Comparison of ENCODE assay signal across 27 cellular contexts in the genomic region with DNA sequence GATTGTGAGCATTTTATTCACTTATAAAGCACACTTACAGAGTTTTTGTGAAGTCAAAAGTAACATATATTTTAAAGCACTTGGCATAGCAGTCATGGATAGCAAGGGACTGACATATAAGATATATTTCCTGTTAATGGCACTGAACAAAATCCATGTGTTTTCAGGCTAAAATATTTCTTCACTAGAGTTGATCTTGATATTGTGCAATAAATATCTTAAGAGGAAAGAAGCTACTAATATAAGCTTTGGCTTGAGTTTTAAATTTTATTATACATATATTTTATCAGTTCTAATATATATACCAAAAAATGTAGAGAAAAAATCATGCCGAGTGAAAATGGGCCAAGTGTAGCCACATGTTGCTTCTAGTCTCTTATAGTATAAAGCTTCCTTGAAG.
"Had no signal": no experiment of that assay in that cellular context is flagged by ENCODE, and none has a peak within 500 bp of the region (broad histone marks: within the 10 kb centered on the region; RNA-seq: fewer than 3 reads in every experiment).

No MANE protein-coding gene starts in this region.

- DNase-seq: colonic mucosa; cortex of kidney; dermis blood vessel endothelial cell; dorsolateral prefrontal cortex; effector CD4-positive, alpha-beta T cell; effector CD8-positive, alpha-beta T cell; effector memory CD4-positive, alpha-beta T cell; effector memory CD8-positive, alpha-beta T cell; endodermal cell; erythroblast; esophagus squamous epithelium; foreskin fibroblast; foreskin keratinocyte; foreskin melanocyte; gastrocnemius medialis; glutamatergic neuron; head of caudate nucleus; heart left ventricle; heart right ventricle had no signal

- H3K9me3 ChIP-seq: colonic mucosa, esophagus muscularis mucosa, esophagus squamous epithelium, gastrocnemius medialis, gastroesophageal sphincter, heart left ventricle, heart right ventricle had no signal

- H3K4me1 ChIP-seq: colonic mucosa, esophagus muscularis mucosa, esophagus squamous epithelium, foreskin keratinocyte, gastrocnemius medialis, gastroesophageal sphincter, heart left ventricle, heart right ventricle had no signal

- H3K27ac ChIP-seq: colonic mucosa, coronary artery, dorsolateral prefrontal cortex, epithelial cell of prostate, esophagus muscularis mucosa, esophagus squamous epithelium, foreskin keratinocyte, gastrocnemius medialis, gastroesophageal sphincter, heart left ventricle, heart right ventricle had no signal

- ATAC-seq: effector memory CD8-positive, alpha-beta T cell; esophagus mucosa; foreskin keratinocyte; gastrocnemius medialis; gastroesophageal sphincter; heart left ventricle; heart right ventricle had no signal

- FAIRE-seq: endometrium, endothelial cell of umbilical vein, frontal cortex had no signal

- H3K4me3 ChIP-seq: colonic mucosa, coronary artery, dorsolateral prefrontal cortex, esophagus muscularis mucosa, esophagus squamous epithelium, gastrocnemius medialis, gastroesophageal sphincter, heart left ventricle, heart right ventricle had no signal

- H3K27me3 ChIP-seq: colonic mucosa, dorsolateral prefrontal cortex, esophagus muscularis mucosa, esophagus squamous epithelium, foreskin keratinocyte, gastrocnemius medialis, gastroesophageal sphincter, heart left ventricle, heart right ventricle had no signal

- H3K36me3 ChIP-seq: colonic mucosa, esophagus muscularis mucosa, esophagus squamous epithelium, gastrocnemius medialis, gastroesophageal sphincter, heart left ventricle, heart right ventricle had no signal
